In the genomic region with DNA sequence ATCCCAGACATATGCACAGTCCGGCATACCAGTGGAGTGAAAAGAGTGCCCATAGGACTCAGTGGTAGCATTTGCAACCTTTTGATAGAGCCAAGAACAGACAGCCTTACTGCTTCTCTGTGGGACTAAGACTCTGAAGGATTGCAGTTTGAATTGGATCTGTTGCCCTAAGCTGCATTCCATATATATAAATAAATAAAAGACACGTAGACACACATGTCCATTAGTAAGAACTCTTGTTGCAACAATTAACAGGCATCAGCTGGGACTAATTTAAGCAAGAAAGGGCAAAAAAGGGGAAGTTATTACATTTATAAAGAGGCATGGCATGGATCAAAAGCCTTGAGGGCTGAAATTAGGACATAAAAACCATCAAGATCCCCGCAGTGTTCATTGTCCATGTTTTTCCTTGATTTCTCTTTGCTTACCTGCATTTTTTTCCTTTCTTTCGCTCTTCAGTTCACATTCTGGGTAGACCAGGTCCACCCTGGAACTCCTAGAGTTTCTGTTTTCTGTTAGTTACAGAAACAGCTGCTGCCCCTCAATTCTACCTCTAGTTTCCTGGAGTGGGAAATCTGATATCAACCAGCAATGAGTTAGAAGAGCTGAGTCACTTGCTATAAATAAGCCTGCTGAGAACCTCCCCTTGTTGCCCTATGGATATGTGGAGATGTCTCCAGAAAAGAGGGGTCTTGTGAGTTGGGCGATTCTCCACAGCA, we compare ENCODE assay signal across 18 cellular contexts.
A peak's percentile ranks its signal among the peaks of the same experiment; 100 is the strongest.
DNase-seq lines count a peak whose midpoint lies in the region; ATAC-seq, FAIRE-seq and TF ChIP-seq lines count a peak whose summit lies in the region.
"Had no signal": no experiment of that assay in that cellular context is flagged by ENCODE, and none has a peak within 500 bp of the region (broad histone marks: within the 10 kb centered on the region; RNA-seq: fewer than 3 reads in every experiment).

No MANE protein-coding gene starts in this region.

- H3K56ac ChIP-seq in H1 (replicated peaks; ENCODE audit: insufficient read length, low read depth, low read length), result no peak overlapping the region

- H3K79me2 ChIP-seq in H1 (ENCODE audit: control insufficient read depth in 1 of 2, insufficient read depth in 2 of 2, low read length in 2 of 2), result no peaks in the 10 kb centered on the region

- no peak overlapping the region for H2BK12ac ChIP-seq in H1 (ENCODE audit: low read depth, low read length)

- no peak overlapping the region for H2BK120ac ChIP-seq in H1 (replicated peaks; ENCODE audit: low read depth, low read length)

- H3K27ac ChIP-seq in H1 (ENCODE audit: low read depth, low read length) (no peak overlapping the region), tibial nerve (peak overlapping the region in 3 of 4 donors; percentile 15 to 48 (median 47)), pancreas (no peak overlapping the region)
- H3K27ac ChIP-seq: ascending aorta, heart right ventricle had no signal

- H2AK5ac ChIP-seq in H1 (ENCODE audit: low read depth, low read length), result no peak overlapping the region

- no peak for TF ChIP-seq CTCF in H1 (IDR thresholded peaks at IDR 0.05; ENCODE audit: control extremely low read depth in 1 of 3, insufficient read depth in 1 of 3, low read depth in 1 of 3, low read length in 3 of 3)
- no peak for TF ChIP-seq CTCF in tibial nerve (IDR thresholded peaks at IDR 0.05)
- TF ChIP-seq CTCF in pancreas (IDR thresholded peaks at IDR 0.05), result no peak

- no peak overlapping the region; a peak in 1 of 7 replicates for H3K9ac ChIP-seq in H1 (replicated peaks in 1 of 4; ENCODE audit: extremely low read depth in 1 of 4, low read depth in 3 of 4, low read length in 3 of 4)

- H3K4ac ChIP-seq in H1 (replicated peaks; ENCODE audit: insufficient read length, low read depth, low read length), result no peak overlapping the region

- no peak for ATAC-seq in pancreas
- ATAC-seq: heart right ventricle had no signal

- TF ChIP-seq EP300 in H1 (IDR thresholded peaks at IDR 0.05; ENCODE audit: borderline replicate concordance in 1 of 2, low read depth in 2 of 2, low read length in 2 of 2) (no peak), tibial nerve (IDR thresholded peaks at IDR 0.05) (no peak)

- H2BK5ac ChIP-seq in H1 (ENCODE audit: low read depth, low read length), result no peak overlapping the region

- no peak overlapping the region for H3K4me2 ChIP-seq in H1 (ENCODE audit: insufficient read depth in 1 of 2, low read depth in 2 of 2, low read length in 2 of 2)

- no peaks in the 10 kb centered on the region for H3K79me1 ChIP-seq in H1 (ENCODE audit: low read depth, low read length)

- no peak overlapping the region for H4K91ac ChIP-seq in H1 (replicated peaks; ENCODE audit: insufficient read length, low read length)

- H4K8ac ChIP-seq in H1 (ENCODE audit: extremely low read depth, insufficient read depth, low read length), result no peak overlapping the region

- no peak overlapping the region for H2BK15ac ChIP-seq in H1 (ENCODE audit: low read length)

- H3K18ac ChIP-seq in H1 (ENCODE audit: extremely low read depth, low read length), result no peak overlapping the region

- H3K4me3 ChIP-seq in H1 (ENCODE audit: extremely low read depth in 1 of 4, insufficient read depth in 2 of 4, low read depth in 3 of 4, low read length in 4 of 4) (no peak overlapping the region), tibial nerve (no peak overlapping the region), pancreas (no peak overlapping the region)
- H3K4me3 ChIP-seq: ascending aorta, heart right ventricle had no signal

- no peak for TF ChIP-seq RAD21 in H1 (IDR thresholded peaks at IDR 0.05 in 1 of 2, conservative IDR thresholded peaks at IDR 0.05 in 1 of 2; ENCODE audit: low read depth in 2 of 2, low read length in 2 of 2)

- peaks cover 0 to 8% (median 2%) of the 10 kb centered on the region in 4 experiments; a peak in 2 of 7 replicates for H3K4me1 ChIP-seq in H1 (replicated peaks in 1 of 4; ENCODE audit: control insufficient read depth in 3 of 4, insufficient read depth in 4 of 4, low read length in 3 of 4)
- peaks cover 0 to 20% (median 6%) of the 10 kb centered on the region in 4 donors for H3K4me1 ChIP-seq in tibial nerve
- no peaks in the 10 kb centered on the region for H3K4me1 ChIP-seq in pancreas
- H3K4me1 ChIP-seq: ascending aorta had no signal

- DNase-seq in NCI-H2107 treated with DMSO at 0.1 percent for 48 hours (lab: John Stamatoyannopoulos, UW; ENCODE audit: unreplicated experiment) (peak; percentile 20), NCI-H2107 (lab: John Stamatoyannopoulos, UW) (no peak), OCI-M1 (lab: John Stamatoyannopoulos, UW) (peak; percentile 86), H1 (ENCODE audit: low read depth in 1 of 2, low spot score in 2 of 2) (no peak), tibial nerve (ENCODE audit: low spot score in 2 of 2) (no peak), pancreas (no peak), T-helper 1 cell (no peak), NCI-H524 treated with DMSO at 0.1 percent for 48 hours (lab: John Stamatoyannopoulos, UW) (no peak)
- DNase-seq: activated B cell treated with CpG ODN at 0.5 μM for 24 hours; activated effector memory CD4-positive, alpha-beta T cell treated with anti-CD3 and anti-CD28 coated beads, Interleukin-2, amount 50 U/mL, for 16 hours; CD4-positive, alpha-beta memory T cell; heart right ventricle; kidney; NCI-H1930; stimulated activated CD4-positive, alpha-beta T cell treated with anti-CD3 and anti-CD28 coated beads, Interleukin-15, amount 100 ng/mL, for 24 hours had no signal

- H4K20me1 ChIP-seq in H1 (replicated peaks in 1 of 2; ENCODE audit: control insufficient read depth in 1 of 2, insufficient read depth in 2 of 2, low read length in 2 of 2), result no peaks in the 10 kb centered on the region

- no peak overlapping the region for H3K23ac ChIP-seq in H1 (ENCODE audit: insufficient read length)

- H3K36me3 ChIP-seq in H1 (ENCODE audit: control insufficient read depth in 2 of 4, insufficient read depth in 4 of 4, low read length in 3 of 4) (no peaks in the 10 kb centered on the region), tibial nerve (no peaks in the 10 kb centered on the region), pancreas (no peaks in the 10 kb centered on the region)
- H3K36me3 ChIP-seq: ascending aorta, heart right ventricle had no signal

- TF ChIP-seq POLR2A in H1 (IDR thresholded peaks at IDR 0.05; ENCODE audit: control extremely low read depth in 1 of 2, low read depth in 2 of 2, low read length in 2 of 2) (no peak), tibial nerve (IDR thresholded peaks at IDR 0.05) (no peak)

- no peak overlapping the region for H2BK20ac ChIP-seq in H1 (ENCODE audit: low read length)

- POLR2A ChIA-PET in H1 (lab: Charles Lee; ENCODE audit: partially characterized antibody), result no interaction called here

- H3K9me3 ChIP-seq in H1 (ENCODE audit: insufficient read depth in 2 of 2, low read depth in 1 of 2, low read length in 1 of 2), result no peaks in the 10 kb centered on the region
- no peaks in the 10 kb centered on the region for H3K9me3 ChIP-seq in tibial nerve
- no peaks in the 10 kb centered on the region for H3K9me3 ChIP-seq in pancreas
- H3K9me3 ChIP-seq: ascending aorta, heart right ventricle had no signal

- FAIRE-seq in H1 (lab: Jason Lieb, UNC) (no peak), pancreas (lab: Jason Lieb, UNC) (no peak)
- FAIRE-seq: A204.1, G401.6, kidney had no signal

- H3K14ac ChIP-seq in H1 (ENCODE audit: insufficient read length), result no peak overlapping the region

- H4K5ac ChIP-seq in H1 (ENCODE audit: insufficient read length, low read depth, low read length), result no peak overlapping the region

- CTCF ChIA-PET in H1 (lab: Charles Lee; ENCODE audit: partially characterized antibody), result interaction anchor here (0.6 to 1.6 kb wide), 6 partner anchors 13 to 413 kb away, joined by 3 to 5 read pairs (median 3); no protein-coding TSS in a partner anchor

- no peaks in the 10 kb centered on the region for H3K23me2 ChIP-seq in H1 (ENCODE audit: low read depth, low read length)

- intact Hi-C loops in pancreas (cut with DNase I), result no loop called here

- WGBS in H1 (ENCODE audit: extremely low coverage in 1 of 2, insufficient coverage in 1 of 2, insufficient read length in 1 of 2, insufficient replicate concordance in 2 of 2, low coverage in 1 of 2, low lambda C conversion rate in 2 of 2, missing lambda C conversion rate in 1 of 2), 2 experiments, result 90% methylated on average over 5 of the region's 5 CpGs; no CpG with 5 or more reads in 1 of the 2 experiments
- 36 to 46% methylated on average over 5 of the region's 5 CpGs for WGBS in tibial nerve, 2 donors
- 57 to 66% methylated on average over 5 of the region's 5 CpGs for WGBS in pancreas, 2 donors

- H2AFZ ChIP-seq in H1 (ENCODE audit: low read length), result 0 out of 2 replicates have a peak overlapping the region, but pooled peaks have one; percentile 1

- H3K27me3 ChIP-seq in H1 (replicated peaks in 1 of 4; ENCODE audit: control insufficient read depth in 3 of 4, extremely low read depth in 1 of 4, insufficient read depth in 3 of 4, low read length in 3 of 4), result no peaks in the 10 kb centered on the region
- no peaks in the 10 kb centered on the region for H3K27me3 ChIP-seq in tibial nerve
- H3K27me3 ChIP-seq in pancreas, result no peaks in the 10 kb centered on the region
- H3K27me3 ChIP-seq: ascending aorta, heart right ventricle had no signal

TF ChIP-seq in H1, 55 proteins besides CTCF, POLR2A, EP300 and RAD21:
- TF ChIP-seq POLR2AphosphoS5 (IDR thresholded peaks at IDR 0.05; ENCODE audit: low read depth, low read length) (no peak), POU5F1 (IDR thresholded peaks at IDR 0.05; ENCODE audit: low read depth, low read length) (no peak), JUND (IDR thresholded peaks at IDR 0.05; ENCODE audit: low read length) (no peak), RXRA (IDR thresholded peaks at IDR 0.05; ENCODE audit: insufficient read depth, low read depth, low read length) (no peak), SP4 (IDR thresholded peaks at IDR 0.05; ENCODE audit: low read length) (no peak), SP1 (IDR thresholded peaks at IDR 0.05; ENCODE audit: low read depth, low read length) (no peak), BRCA1 (IDR thresholded peaks at IDR 0.05; ENCODE audit: low read depth, low read length) (no peak), SRF (IDR thresholded peaks at IDR 0.05; ENCODE audit: low read depth, low read length) (no peak), RFX5 (IDR thresholded peaks at IDR 0.05; ENCODE audit: borderline replicate concordance, low read depth, low read length) (no peak)

Comparison
In these comparisons a context has a peak if more than half of its experiments do, and no peak if none do; other contexts are left out.
1. DNase-seq: peak in NCI-H2107 treated with DMSO at 0.1 percent for 48 hours (single experiment) and OCI-M1 (single experiment); none in NCI-H2107 (single experiment), H1 (0 of 2), tibial nerve (0 of 2), pancreas (0 of 6), T-helper 1 cell (0 of 5) and NCI-H524 treated with DMSO at 0.1 percent for 48 hours (single experiment).
2. H3K27ac ChIP-seq: peak in tibial nerve (3 of 4); none in H1 (single experiment) and pancreas (0 of 4).